ENCODE assay signal across 10 cellular contexts in the genomic region with DNA sequence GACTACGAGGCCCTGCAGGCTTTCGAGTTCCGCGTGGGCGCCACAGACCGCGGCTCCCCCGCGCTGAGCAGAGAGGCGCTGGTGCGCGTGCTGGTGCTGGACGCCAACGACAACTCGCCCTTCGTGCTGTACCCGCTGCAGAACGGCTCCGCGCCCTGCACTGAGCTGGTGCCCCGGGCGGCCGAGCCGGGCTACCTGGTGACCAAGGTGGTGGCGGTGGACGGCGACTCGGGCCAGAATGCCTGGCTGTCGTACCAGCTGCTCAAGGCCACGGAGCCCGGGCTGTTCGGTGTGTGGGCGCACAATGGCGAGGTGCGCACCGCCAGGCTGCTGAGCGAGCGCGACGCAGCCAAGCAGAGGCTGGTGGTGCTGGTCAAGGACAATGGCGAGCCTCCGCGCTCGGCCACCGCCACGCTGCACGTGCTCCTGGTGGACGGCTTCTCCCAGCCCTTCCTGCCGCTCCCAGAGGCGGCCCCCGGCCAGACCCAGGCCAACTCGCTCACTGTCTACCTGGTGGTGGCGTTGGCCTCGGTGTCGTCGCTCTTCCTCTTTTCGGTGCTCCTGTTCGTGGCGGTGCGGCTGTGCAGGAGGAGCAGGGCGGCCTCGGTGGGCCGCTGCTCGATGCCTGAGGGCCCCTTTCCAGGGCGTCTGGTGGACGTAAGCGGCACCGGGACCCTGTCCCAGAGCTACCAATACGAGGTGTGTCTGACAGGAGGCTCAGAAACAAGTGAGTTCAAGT. TPM values are rescaled to one million over a fixed set of nuclear protein-coding genes. Genes with fewer than 3 reads are reported as not detected.
DNase-seq lines count a peak whose midpoint lies in the region; ATAC-seq and TF ChIP-seq lines count a peak whose summit lies in the region.
"Not testable (repeated sequence)": the region's sequence is repeated elsewhere in the genome, so short reads cannot be mapped to it uniquely, and the experiment has no call there.
"Had no signal": no experiment of that assay in that cellular context is flagged by ENCODE, and none has a peak within 500 bp of the region (broad histone marks: within the 10 kb centered on the region; RNA-seq: fewer than 3 reads in every experiment).

No MANE protein-coding gene starts in this region.

- not testable (repeated sequence) for H3K4me1 Mint-ChIP-seq in activated naive CD8-positive, alpha-beta T cell treated with anti-CD3 and anti-CD28 coated beads for 36 hours; mesothelial cell of epicardium; stimulated activated naive B cell treated with anti-CD40 and anti-IgM and Interleukin-4, amounts not matched to agents 10 μg/mL and 1 μg/mL and 100 μg/mL, for 72 hours
- H3K4me1 Mint-ChIP-seq in endothelial cell (ENCODE audit: unreplicated experiment): peaks cover 13% of the 10 kb centered on the region
- H3K4me1 Mint-ChIP-seq in neural crest cell: peaks cover 17% of the 10 kb centered on the region

- H3K4me3 ChIP-seq in coronary artery: peak overlapping the region; percentile 40

- H3K27ac Mint-ChIP-seq in activated naive CD8-positive, alpha-beta T cell treated with anti-CD3 and anti-CD28 coated beads for 36 hours: peak overlapping the region; percentile 42
- not testable (repeated sequence) for H3K27ac Mint-ChIP-seq in endothelial cell (ENCODE audit: unreplicated experiment); mesothelial cell of epicardium; stimulated activated naive B cell treated with anti-CD40 and anti-IgM and Interleukin-4, amounts not matched to agents 10 μg/mL and 1 μg/mL and 100 μg/mL, for 72 hours
- peak overlapping the region; percentile 12 for H3K27ac Mint-ChIP-seq in neural crest cell (ENCODE audit: unreplicated experiment)

- not testable (repeated sequence) for DNase-seq in activated naive CD8-positive, alpha-beta T cell treated with anti-CD3 and anti-CD28 coated beads for 36 hours; coronary artery (ENCODE audit: low spot score); endothelial cell (ENCODE audit: low spot score); mesothelial cell of epicardium (ENCODE audit: low spot score in 2 of 2, unreplicated experiment in 2 of 2); neural crest cell (ENCODE audit: low read depth, low spot score); stimulated activated naive B cell treated with anti-CD40 and anti-IgM and Interleukin-4, amounts not matched to agents 10 μg/mL and 1 μg/mL and 100 μg/mL, for 72 hours

- not testable (repeated sequence) for ATAC-seq in stimulated activated naive B cell treated with anti-CD40 and anti-IgM and Interleukin-4, amounts not matched to agents 10 μg/mL and 1 μg/mL and 100 μg/mL, for 72 hours (replicated peaks)

- peaks cover 18% of the 10 kb centered on the region for H3K36me3 Mint-ChIP-seq in activated naive CD8-positive, alpha-beta T cell treated with anti-CD3 and anti-CD28 coated beads for 36 hours
- peaks cover 46% of the 10 kb centered on the region for H3K36me3 Mint-ChIP-seq in endothelial cell (ENCODE audit: low read depth, unreplicated experiment)
- peaks cover 59% of the 10 kb centered on the region for H3K36me3 Mint-ChIP-seq in mesothelial cell of epicardium
- peaks cover 60% of the 10 kb centered on the region for H3K36me3 Mint-ChIP-seq in neural crest cell (ENCODE audit: low read depth)
- peaks cover 19 to 21% of the 10 kb centered on the region in 2 donors for H3K36me3 Mint-ChIP-seq in stimulated activated naive B cell treated with anti-CD40 and anti-IgM and Interleukin-4, amounts not matched to agents 10 μg/mL and 1 μg/mL and 100 μg/mL, for 72 hours

- TF ChIP-seq CTCF in coronary artery (IDR thresholded peaks at IDR 0.05); endothelial cell (IDR thresholded peaks at IDR 0.05; ENCODE audit: unreplicated experiment); mesothelial cell of epicardium (IDR thresholded peaks at IDR 0.05; ENCODE audit: unreplicated experiment); neural crest cell (conservative IDR thresholded peaks at IDR 0.05): not testable (repeated sequence)

- peaks cover 46% of the 10 kb centered on the region for H3K9me3 Mint-ChIP-seq in activated naive CD8-positive, alpha-beta T cell treated with anti-CD3 and anti-CD28 coated beads for 36 hours
- H3K9me3 Mint-ChIP-seq in endothelial cell (ENCODE audit: unreplicated experiment) (peaks cover 19% of the 10 kb centered on the region), mesothelial cell of epicardium (peaks cover 64% of the 10 kb centered on the region), neural crest cell (peaks cover 30% of the 10 kb centered on the region)
- peaks cover 17 to 20% of the 10 kb centered on the region in 2 donors for H3K9me3 Mint-ChIP-seq in stimulated activated naive B cell treated with anti-CD40 and anti-IgM and Interleukin-4, amounts not matched to agents 10 μg/mL and 1 μg/mL and 100 μg/mL, for 72 hours

- peaks cover 72% of the 10 kb centered on the region for H3K27me3 Mint-ChIP-seq in activated naive CD8-positive, alpha-beta T cell treated with anti-CD3 and anti-CD28 coated beads for 36 hours
- H3K27me3 Mint-ChIP-seq in endothelial cell (ENCODE audit: unreplicated experiment); mesothelial cell of epicardium (ENCODE audit: low read depth); neural crest cell (ENCODE audit: low read depth): not testable (repeated sequence)
- peaks cover 62 to 67% of the 10 kb centered on the region in 2 donors for H3K27me3 Mint-ChIP-seq in stimulated activated naive B cell treated with anti-CD40 and anti-IgM and Interleukin-4, amounts not matched to agents 10 μg/mL and 1 μg/mL and 100 μg/mL, for 72 hours

- H3K27ac ChIP-seq in coronary artery: not testable (repeated sequence)

- H3K4me3 Mint-ChIP-seq in activated naive CD8-positive, alpha-beta T cell treated with anti-CD3 and anti-CD28 coated beads for 36 hours: not testable (repeated sequence)
- peak overlapping the region; percentile 24 for H3K4me3 Mint-ChIP-seq in endothelial cell (ENCODE audit: unreplicated experiment)
- peak overlapping the region; percentile 41 for H3K4me3 Mint-ChIP-seq in mesothelial cell of epicardium
- peak overlapping the region; percentile 38 for H3K4me3 Mint-ChIP-seq in neural crest cell
- H3K4me3 Mint-ChIP-seq in stimulated activated naive B cell treated with anti-CD40 and anti-IgM and Interleukin-4, amounts not matched to agents 10 μg/mL and 1 μg/mL and 100 μg/mL, for 72 hours: peak overlapping the region; percentile 25 to 39

RNA-seq across cellular contexts. Expression of a gene that starts 2.1 kb away (rescaled TPM):
- not detected for total RNA-seq in activated naive CD8-positive, alpha-beta T cell treated with anti-CD3 and anti-CD28 coated beads for 36 hours
- 10.9 TPM for total RNA-seq in endothelial cell (ENCODE audit: unreplicated experiment)
- total RNA-seq in mesothelial cell of epicardium: 23.5 to 24.6 TPM (median 24.4 TPM) in 3 replicates
- 11.4 and 12.6 TPM in 2 replicates for total RNA-seq in neural crest cell
- total RNA-seq: B cell; Caco-2; CD4-positive, alpha-beta T cell; CD8-positive, alpha-beta T cell had no signal

RNA-seq across cellular contexts. Expression of a gene that starts 2.7 kb away (rescaled TPM):
- not detected for total RNA-seq in activated naive CD8-positive, alpha-beta T cell treated with anti-CD3 and anti-CD28 coated beads for 36 hours
- 15.2 TPM for total RNA-seq in endothelial cell (ENCODE audit: unreplicated experiment)
- total RNA-seq in mesothelial cell of epicardium: 14.5 to 16.0 TPM (median 15.1 TPM) in 3 replicates
- total RNA-seq in neural crest cell: 5.5 and 7.0 TPM in 2 replicates
- total RNA-seq: Caco-2; CD4-positive, alpha-beta T cell; CD8-positive, alpha-beta T cell had no signal

RNA-seq across cellular contexts. Expression of a gene that starts 6.7 kb away (rescaled TPM):
- not detected for total RNA-seq in activated naive CD8-positive, alpha-beta T cell treated with anti-CD3 and anti-CD28 coated beads for 36 hours
- total RNA-seq in endothelial cell (ENCODE audit: unreplicated experiment): 9.2 TPM
- 2.3 to 2.4 TPM (median 2.4 TPM) in 3 replicates for total RNA-seq in mesothelial cell of epicardium
- total RNA-seq in neural crest cell: 1.3 and 1.8 TPM in 2 replicates
- total RNA-seq: B cell; Caco-2; CD4-positive, alpha-beta T cell; CD8-positive, alpha-beta T cell had no signal

RNA-seq across cellular contexts. Expression of a gene that starts 7.9 kb away (rescaled TPM):
- not detected for total RNA-seq in activated naive CD8-positive, alpha-beta T cell treated with anti-CD3 and anti-CD28 coated beads for 36 hours
- total RNA-seq in endothelial cell (ENCODE audit: unreplicated experiment) (10.3 TPM), mesothelial cell of epicardium (10.8 to 11.9 TPM (median 11.7 TPM) in 3 replicates), neural crest cell (5.2 and 5.5 TPM in 2 replicates)
- total RNA-seq: B cell; CD4-positive, alpha-beta T cell; CD8-positive, alpha-beta T cell had no signal

RNA-seq across cellular contexts. Expression of a gene that starts 11.8 kb away (rescaled TPM):
- total RNA-seq in activated naive CD8-positive, alpha-beta T cell treated with anti-CD3 and anti-CD28 coated beads for 36 hours: not detected
- total RNA-seq in endothelial cell (ENCODE audit: unreplicated experiment): 4.6 TPM
- total RNA-seq in mesothelial cell of epicardium: 1.4 to 1.8 TPM (median 1.6 TPM) in 3 replicates
- 0.39 and 0.58 TPM in 2 replicates for total RNA-seq in neural crest cell
- total RNA-seq: B cell; Caco-2; CD4-positive, alpha-beta T cell; CD8-positive, alpha-beta T cell had no signal

Comparison
In these comparisons a context has a peak if more than half of its experiments do, and no peak if none do; other contexts are left out.
1. RNA of a gene that starts 2.1 kb away (total RNA-seq): 23.5 to 24.6 TPM in mesothelial cell of epicardium, 11.4 to 12.6 TPM in neural crest cell and 10.9 TPM in endothelial cell (single experiment); not detected in activated naive CD8-positive, alpha-beta T cell treated with anti-CD3 and anti-CD28 coated beads for 36 hours; every median in the first group is over 10 times any median in the second.